Comparison of ENCODE assay signal across 31 cellular contexts in the genomic region with DNA sequence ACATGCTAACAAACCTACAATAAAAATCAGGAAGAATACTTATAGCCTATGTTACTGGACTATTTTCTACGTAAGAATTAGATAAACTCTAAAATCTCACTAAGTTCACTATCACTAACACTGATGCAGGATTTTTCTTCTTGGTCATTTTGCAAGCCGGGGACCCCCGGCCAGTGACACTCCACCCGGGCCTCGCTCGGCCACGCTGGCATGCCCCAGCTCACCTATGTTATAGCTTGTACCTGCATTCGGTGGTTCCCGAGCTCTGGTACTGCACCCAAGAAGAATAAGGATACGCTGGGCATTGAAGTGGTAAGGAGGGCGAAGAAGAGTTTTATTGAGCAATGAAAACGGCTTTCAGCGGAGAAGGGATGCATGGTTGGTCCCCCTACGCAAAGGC.
"Had no signal": no experiment of that assay in that cellular context is flagged by ENCODE, and none has a peak within 500 bp of the region (broad histone marks: within the 10 kb centered on the region; RNA-seq: fewer than 3 reads in every experiment).

No MANE protein-coding gene starts in this region.

- H3K9me3 ChIP-seq: MG63 had no signal

- H3K9ac ChIP-seq: KMS-11 had no signal

- H3K4me2 ChIP-seq: KMS-11 had no signal

- H3K27me3 ChIP-seq: MG63 had no signal

- H3K36me3 ChIP-seq: MG63 had no signal

- H3K4me3 ChIP-seq: MG63 had no signal

- H3K27ac ChIP-seq: KMS-11 had no signal

- DNase-seq: Karpas-422, Kasumi-1, MG63, MM.1S, MV-4-11, NCI-H1092, NCI-H1092 treated with DMSO at 0.1 percent for 48 hours, NCI-H1105, NCI-H1417 treated with DMSO at 0.1 percent for 48 hours, NCI-H1436, NCI-H1436 treated with DMSO at 0.1 percent for 48 hours, NCI-H146, NCI-H1694, NCI-H1694 treated with DMSO at 0.1 percent for 48 hours, NCI-H1930, NCI-H2029, NCI-H2029 treated with DMSO at 0.1 percent for 48 hours, NCI-H2081, NCI-H2081 treated with DMSO at 0.1 percent for 48 hours, NCI-H2107, NCI-H2171, NCI-H2171 treated with DMSO at 0.1 percent for 48 hours, NCI-H2227 treated with DMSO at 0.1 percent for 48 hours, NCI-H226, NCI-H345, NCI-H446, NCI-H446 treated with DMSO at 0.1 percent for 48 hours, NCI-H510A, NCI-H510A treated with DMSO at 0.1 percent for 48 hours, NCI-H524 had no signal
